Comparison of ENCODE assay signal across 11 cellular contexts in the genomic region with DNA sequence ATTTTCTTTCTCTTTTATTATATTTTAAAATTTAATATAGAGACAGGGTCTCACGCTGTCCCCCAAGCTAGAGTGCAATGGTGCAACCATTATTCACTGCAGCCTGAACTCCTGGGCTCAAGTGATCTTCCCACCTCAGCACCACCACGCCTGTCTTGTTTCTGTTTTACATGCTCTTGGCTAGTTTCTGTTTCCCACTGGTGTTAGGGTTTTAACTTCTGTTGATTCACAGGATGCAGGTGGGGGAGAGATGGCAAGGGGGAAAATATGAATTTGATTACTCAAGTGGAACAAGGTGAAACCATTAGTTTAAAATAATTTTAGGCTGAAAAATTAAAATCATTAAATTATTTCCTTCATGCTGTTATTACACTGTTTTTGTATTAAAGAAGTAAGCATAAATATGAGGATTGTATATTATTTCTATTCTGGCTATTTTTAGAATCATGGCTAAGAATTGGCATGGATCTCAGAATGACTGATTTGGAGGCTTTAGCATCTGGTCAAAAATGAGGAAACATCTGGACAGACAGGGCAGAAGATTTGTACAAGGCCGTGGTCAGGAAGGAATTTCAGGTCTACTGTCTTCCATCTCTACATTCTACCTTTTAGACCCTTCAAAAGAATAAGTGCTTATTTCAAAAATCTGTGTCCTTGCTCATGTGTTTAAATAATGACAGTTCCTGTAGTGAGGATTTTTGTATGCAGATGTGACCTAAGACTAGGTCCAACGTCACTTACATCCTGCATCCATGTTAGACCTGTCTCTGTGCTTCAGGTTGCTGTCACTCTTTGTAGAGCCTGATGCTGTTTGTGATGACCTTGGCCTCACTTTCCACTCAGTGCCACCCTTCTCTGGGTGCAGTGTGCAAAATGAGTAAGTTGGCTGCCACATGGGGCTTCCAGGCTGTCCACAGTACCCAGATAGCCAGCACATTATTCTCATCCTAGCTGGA. TPM values are rescaled to one million over a fixed set of nuclear protein-coding genes. Genes with fewer than 3 reads are reported as not detected.
DNase-seq lines count a peak whose midpoint lies in the region; ATAC-seq, FAIRE-seq and TF ChIP-seq lines count a peak whose summit lies in the region.
"Had no signal": no experiment of that assay in that cellular context is flagged by ENCODE, and none has a peak within 500 bp of the region (broad histone marks: within the 10 kb centered on the region; RNA-seq: fewer than 3 reads in every experiment).

No MANE protein-coding gene starts in this region.

- RAD21 ChIA-PET in GM12878 (lab: Charles Lee; ENCODE audit: unreplicated experiment): interaction anchor here (1.0 to 10.7 kb wide), 11 partner anchors 10 to 177 kb away, joined by 3 to 83 read pairs (median 5); no protein-coding TSS in a partner anchor

- POLR2A ChIA-PET in GM12878 (lab: Charles Lee): interaction anchor here (1.0 to 3.0 kb wide), 8 partner anchors 9 to 168 kb away, joined by 3 to 12 read pairs (median 4); no protein-coding TSS in a partner anchor

- SMC1A ChIA-PET in GM12878 (lab: Charles Lee; ENCODE audit: uncharacterized antibody, unreplicated experiment): interaction anchor here (0.5 to 8.0 kb wide), 18 partner anchors 9 to 192 kb away, joined by 3 to 91 read pairs (median 8); no protein-coding TSS in a partner anchor

- no peaks in the 10 kb centered on the region for H3K27me3 ChIP-seq in GM12878 (replicated peaks in 1 of 2; ENCODE audit: control insufficient read depth in 2 of 2, insufficient read depth in 2 of 2, low read length in 1 of 2)
- no peaks in the 10 kb centered on the region for H3K27me3 ChIP-seq in thyroid gland
- H3K27me3 ChIP-seq in esophagus squamous epithelium: no peaks in the 10 kb centered on the region

- ATAC-seq in GM18511 (IDR thresholded peaks at IDR 0.05; ENCODE audit: unreplicated experiment) (peak; percentile 46), GM21423 (IDR thresholded peaks at IDR 0.05; ENCODE audit: unreplicated experiment) (peak; percentile 50), HG03159 (IDR thresholded peaks at IDR 0.05; ENCODE audit: unreplicated experiment) (peak; percentile 47), GM12878 (peak; percentile 68)

- intact Hi-C loops in GM12878 (cut with micrococcal nuclease; ENCODE audit: unreplicated experiment): loop anchor here (1.0 to 10.0 kb wide), 7 partner anchors 42 to 594 kb away; no protein-coding TSS in a partner anchor
- intact Hi-C loops in thyroid gland (cut with DNase I): no loop called here
- intact Hi-C loops in esophagus squamous epithelium (cut with DNase I): no loop called here

- FAIRE-seq in GM12878 (lab: Jason Lieb, UNC): peak; percentile 47

- TF ChIP-seq CTCF in GM12878 (IDR thresholded peaks at IDR 0.05 in 2 of 3, conservative IDR thresholded peaks at IDR 0.05 in 1 of 3; ENCODE audit: control insufficient read depth in 2 of 3, extremely low read depth in 1 of 3, insufficient read depth in 1 of 3, low read depth in 3 of 3, low read length in 3 of 3) (no peak), thyroid gland (IDR thresholded peaks at IDR 0.05) (no peak), esophagus squamous epithelium (IDR thresholded peaks at IDR 0.05) (no peak)

- no peak overlapping the region for H3K4me3 ChIP-seq in GM12878
- no peak overlapping the region for H3K4me3 ChIP-seq in thyroid gland (replicated peaks in 1 of 3)
- no peak overlapping the region for H3K4me3 ChIP-seq in esophagus squamous epithelium

- peak overlapping the region; percentile 0 for H2AFZ ChIP-seq in GM12878 (ENCODE audit: control insufficient read depth, low read depth, low read length)

- no peaks in the 10 kb centered on the region for H4K20me1 ChIP-seq in GM12878 (ENCODE audit: control insufficient read depth, insufficient read depth)

- H3K36me3 ChIP-seq in GM12878 (ENCODE audit: control insufficient read depth in 2 of 2, insufficient read depth in 2 of 2, low read length in 1 of 2) (no peaks in the 10 kb centered on the region), thyroid gland (no peaks in the 10 kb centered on the region), esophagus squamous epithelium (peaks cover 0 to 8% (median 0%) of the 10 kb centered on the region in 3 donors)

- no TSS peak for BruUV-seq in GM12878 (replicated peaks; lab: Mats Ljungman, UMichigan)

- peaks cover 35% of the 10 kb centered on the region for H3K79me2 ChIP-seq in GM12878 (ENCODE audit: control insufficient read depth, insufficient read depth, low read length)

- H3K27ac ChIP-seq in GM12878 (ENCODE audit: control insufficient read depth, insufficient read depth) (peak overlapping the region; percentile 90), thyroid gland (no peak overlapping the region), esophagus squamous epithelium (no peak overlapping the region)

- WGBS in GM12878 (ENCODE audit: insufficient coverage, insufficient replicate concordance, low lambda C conversion rate, missing lambda C conversion rate): 21% methylated on average over 4 of the region's 4 CpGs
- 76 to 86% methylated on average over 4 of the region's 4 CpGs for WGBS in thyroid gland, 2 donors
- 70 to 78% methylated on average over 4 of the region's 4 CpGs for WGBS in esophagus squamous epithelium, 2 donors

- TF ChIP-seq EP300 in GM12878 (IDR thresholded peaks at IDR 0.05; ENCODE audit: borderline replicate concordance in 1 of 2, control insufficient read depth in 1 of 2, low read depth in 2 of 2, low read length in 2 of 2): peak in 1 of 2 experiments; percentile 45; a peak in 1 of 4 replicates

- in situ Hi-C loops in GM12878 (cut with MboI): loop anchor here (5.0 kb wide), 1 partner anchor 166 kb away; no protein-coding TSS in a partner anchor

- no peak for TF ChIP-seq POLR2A in GM12878 (IDR thresholded peaks at IDR 0.05; ENCODE audit: low read depth, low read length)
- no peak for TF ChIP-seq POLR2A in thyroid gland (IDR thresholded peaks at IDR 0.05)
- no peak for TF ChIP-seq POLR2A in esophagus squamous epithelium (IDR thresholded peaks at IDR 0.05)

- DNase-seq in GM12878 (ENCODE audit: low read depth, low spot score): peak; percentile 85
- DNase-seq in UCSD-AML1 (lab: John Stamatoyannopoulos, UW; ENCODE audit: unreplicated experiment): no peak
- no peak for DNase-seq in thyroid gland
- no peak for DNase-seq in DMS79 treated with DMSO at 0.1 percent for 48 hours (lab: John Stamatoyannopoulos, UW)
- no peak for DNase-seq in esophagus squamous epithelium (lab: John Stamatoyannopoulos, UW)
- DNase-seq: effector CD4-positive, alpha-beta T cell; NCI-H2171; SK-N-SH had no signal

- H3K9me3 ChIP-seq in GM12878 (replicated peaks; ENCODE audit: control insufficient read depth, insufficient read depth, low read length): no peaks in the 10 kb centered on the region; the same call in 2 of the 3 replicates
- H3K9me3 ChIP-seq in thyroid gland: no peaks in the 10 kb centered on the region
- H3K9me3 ChIP-seq in esophagus squamous epithelium: no peaks in the 10 kb centered on the region
- H3K9me3 ChIP-seq: SK-N-SH had no signal

- H3K4me1 ChIP-seq in GM12878 (ENCODE audit: control insufficient read depth, insufficient read depth, low read length) (peaks cover 66% of the 10 kb centered on the region), thyroid gland (peaks cover 0 to 10% of the 10 kb centered on the region in 2 donors), esophagus squamous epithelium (no peaks in the 10 kb centered on the region)

- peak overlapping the region; percentile 56 for H3K4me2 ChIP-seq in GM12878 (ENCODE audit: control insufficient read depth, insufficient read depth)
- H3K4me2 ChIP-seq: SK-N-SH had no signal

- CTCF ChIA-PET in GM12878 (lab: Yijun Ruan, JAX): interaction anchor here (1.3 to 1.7 kb wide), 5 partner anchors 10 to 272 kb away, joined by 3 to 7 read pairs (median 5); no protein-coding TSS in a partner anchor

- TF ChIP-seq RAD21 in GM12878 (IDR thresholded peaks at IDR 0.05; ENCODE audit: insufficient read depth, low read depth, low read length): peak; percentile 29; the same call in 1 of the 2 replicates

- peak overlapping the region; percentile 36 for H3K9ac ChIP-seq in GM12878 (ENCODE audit: control insufficient read depth, insufficient read depth, low read length)
- H3K9ac ChIP-seq: SK-N-SH had no signal

TF ChIP-seq in GM12878, 131 proteins besides CTCF, POLR2A, EP300 and RAD21 (continues in another document):
- TF ChIP-seq TCF3 (IDR thresholded peaks at IDR 0.05; ENCODE audit: borderline replicate concordance, insufficient read depth, low read depth, low read length) (peak; percentile 51; the same call in 1 of the 2 replicates), SPI1 (IDR thresholded peaks at IDR 0.05; ENCODE audit: borderline replicate concordance, insufficient read depth, low read depth, low read length) (no peak), SMAD5 (IDR thresholded peaks at IDR 0.05; ENCODE audit: low read depth) (no peak), LARP7 (IDR thresholded peaks at IDR 0.05) (no peak), NRF1 (conservative IDR thresholded peaks at IDR 0.05; ENCODE audit: low read depth, low read length) (no peak), ATF7 (IDR thresholded peaks at IDR 0.05; ENCODE audit: low read depth) (no peak), MYC (IDR thresholded peaks at IDR 0.05; ENCODE audit: insufficient read depth, insufficient read length, insufficient replicate concordance, low read length, severe bottlenecking) (no peak)

RNA-seq across cellular contexts. Expression of gene B3GNT2, which starts 54.9 kb away (rescaled TPM):
- 162 and 165 TPM in 2 replicates for total RNA-seq in GM12878 (2013; cell fraction: nucleolus; rRNA removed)
- 78.7 and 97.7 TPM in 2 replicates for total RNA-seq in GM12878 (2014; rRNA removed)
- total RNA-seq in GM12878 (2014; rRNA removed; fragmentation: Illumina TruSeq; extraction: Trizol): 93.5 and 98.4 TPM in 2 replicates
- total RNA-seq in GM12878 (2021): 59.6 and 63.8 TPM in 2 replicates
- polyA plus RNA-seq in GM12878 (2011; ENCODE audit: low read depth): 31.4 TPM
- 73.9 and 100 TPM in 2 replicates for polyA plus RNA-seq in GM12878 (2011; rRNA removed)
- polyA plus RNA-seq in GM12878 (2011; cell fraction: cytosol; rRNA removed): 32.6 and 37.4 TPM in 2 replicates
- 25.4 and 27.2 TPM in 2 replicates for polyA plus RNA-seq in GM12878 (2011; cell fraction: nucleus; rRNA removed)
- polyA plus RNA-seq in GM12878 (2012): 41.8 and 83.8 TPM in 2 replicates
- 84.8 and 117 TPM in 2 replicates for polyA plus RNA-seq in GM12878 (2014; fragmentation: Illumina TruSeq; extraction: Trizol)
- 10 to 100 TPM; 19.7 to 36.5 TPM for polyA plus RNA-seq in GM12878 (2014; fragmentation: Nextera tagmentation; extraction: Ambion mirVana)
- 48.3 and 58.9 TPM in 2 replicates for polyA plus RNA-seq in GM12878 (2014; rRNA removed)
- 100 to 1,000 TPM; 102 to 103 TPM for polyA plus RNA-seq in GM12878 (2016; fragmentation: Nextera tagmentation; extraction: Ambion mirVana)
- polyA minus RNA-seq in GM12878 (2011; rRNA and poly(A)+ RNA removed): 72.0 and 80.5 TPM in 2 replicates
- 27.7 and 31.4 TPM in 2 replicates for polyA minus RNA-seq in GM12878 (2011; cell fraction: cytosol; rRNA and poly(A)+ RNA removed)
- polyA minus RNA-seq in GM12878 (2011; cell fraction: nucleus; rRNA and poly(A)+ RNA removed): 20.8 and 31.0 TPM in 2 replicates
- 10 to 100 TPM; 18.9 to 37.1 (median 27.3) TPM for total RNA-seq in thyroid gland
- total RNA-seq in esophagus squamous epithelium: 10 to 100 TPM; 22.3 to 41.9 (median 33.5) TPM
